16 cellular contexts compared by ENCODE assay signal in the genomic region with DNA sequence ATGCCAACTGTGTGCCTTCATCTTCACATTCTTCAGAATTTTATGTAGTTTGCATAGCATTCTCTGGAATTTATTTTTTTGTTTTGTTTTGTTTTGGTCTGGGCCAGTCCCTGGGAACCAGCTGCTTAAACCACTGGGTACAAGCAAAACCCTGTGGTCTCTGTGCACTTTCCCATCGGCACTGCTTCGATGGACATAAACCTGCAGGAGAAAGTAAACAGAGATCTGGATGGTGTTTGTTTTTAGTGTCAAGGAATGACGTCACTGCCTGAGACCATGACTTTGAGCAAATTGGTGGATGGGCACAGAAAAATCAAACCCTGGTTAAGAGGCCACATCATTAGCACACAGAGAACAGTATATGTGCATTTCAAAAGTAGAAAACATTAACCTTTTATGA.
A peak's percentile ranks its signal among the peaks of the same experiment; 100 is the strongest.
DNase-seq lines count a peak whose midpoint lies in the region; ATAC-seq and TF ChIP-seq lines count a peak whose summit lies in the region.
"Had no signal": no experiment of that assay in that cellular context is flagged by ENCODE, and none has a peak within 500 bp of the region (broad histone marks: within the 10 kb centered on the region; RNA-seq: fewer than 3 reads in every experiment).

No MANE protein-coding gene starts in this region.

- peak overlapping the region; percentile 17 for H2AFZ ChIP-seq in fibroblast of lung (ENCODE audit: low read length)
- H2AFZ ChIP-seq: neural progenitor cell had no signal

- H3K4me1 Mint-ChIP-seq in activated CD4-positive, alpha-beta T cell treated with anti-CD3 and anti-CD28 coated beads for 36 hours = no peaks in the 10 kb centered on the region
- H3K4me1 Mint-ChIP-seq: activated CD4-positive, alpha-beta memory T cell treated with anti-CD3 and anti-CD28 coated beads, Interleukin-2, amount 10 ng/mL, durations not matched to agents 7 days and 5 days; IgD-negative memory B cell; neural progenitor cell had no signal

- peaks cover 4% of the 10 kb centered on the region for H3K9me3 Mint-ChIP-seq in activated CD4-positive, alpha-beta T cell treated with anti-CD3 and anti-CD28 coated beads for 36 hours (ENCODE audit: low read depth)
- H3K9me3 Mint-ChIP-seq: activated CD4-positive, alpha-beta memory T cell treated with anti-CD3 and anti-CD28 coated beads, Interleukin-2, amount 10 ng/mL, durations not matched to agents 7 days and 5 days had no signal

- no peak for TF ChIP-seq POLR2A in prostate gland (IDR thresholded peaks at IDR 0.05)

- peaks cover 8% of the 10 kb centered on the region for H3K9me3 ChIP-seq in SJCRH30 (replicated peaks)
- H3K9me3 ChIP-seq in fibroblast of lung (ENCODE audit: control insufficient read depth, insufficient read depth, low read depth, low read length) = no peaks in the 10 kb centered on the region
- no peaks in the 10 kb centered on the region for H3K9me3 ChIP-seq in prostate gland

- H3K27ac ChIP-seq in SJCRH30 (peak overlapping the region; percentile 12; the same call in 1 of the 2 replicates), fibroblast of lung (ENCODE audit: insufficient read depth, low read length) (no peak overlapping the region), prostate gland (no peak overlapping the region)
- H3K27ac ChIP-seq: 22Rv1, neural progenitor cell had no signal

- intact Hi-C loops in prostate gland (cut with DNase I) = no loop called here
- intact Hi-C loops in activated CD4-positive, alpha-beta T cell treated with anti-CD3 and anti-CD28 coated beads for 36 hours (cut with DNase I, micrococcal nuclease) = loop anchor here (2.0 to 10.0 kb wide), 2 partner anchors 171 to 173 kb away; no protein-coding TSS in a partner anchor

- CTCF ChIA-PET in activated CD4-positive, alpha-beta T cell treated with anti-CD3 and anti-CD28 coated beads for 36 hours (lab: Charles Lee) = no interaction called here

- H4K20me1 ChIP-seq in fibroblast of lung (ENCODE audit: control insufficient read depth, extremely low read depth, insufficient read depth, low read length) = no peaks in the 10 kb centered on the region

- no peaks in the 10 kb centered on the region for H3K36me3 Mint-ChIP-seq in activated CD4-positive, alpha-beta T cell treated with anti-CD3 and anti-CD28 coated beads for 36 hours (ENCODE audit: low read depth)
- H3K36me3 Mint-ChIP-seq: neural progenitor cell had no signal

- no peak overlapping the region for H3K27ac Mint-ChIP-seq in activated CD4-positive, alpha-beta T cell treated with anti-CD3 and anti-CD28 coated beads for 36 hours
- H3K27ac Mint-ChIP-seq: activated CD4-positive, alpha-beta memory T cell treated with anti-CD3 and anti-CD28 coated beads, Interleukin-2, amount 10 ng/mL, durations not matched to agents 7 days and 5 days; neural progenitor cell had no signal

- H3K36me3 ChIP-seq in SJCRH30 = no peaks in the 10 kb centered on the region
- no peaks in the 10 kb centered on the region for H3K36me3 ChIP-seq in fibroblast of lung (ENCODE audit: control insufficient read depth, insufficient read depth, low read length)
- H3K36me3 ChIP-seq in prostate gland = no peaks in the 10 kb centered on the region
- H3K36me3 ChIP-seq: neural progenitor cell had no signal

- DNase-seq in DMS153 (lab: John Stamatoyannopoulos, UW) (peak; percentile 33), DMS153 treated with DMSO at 0.1 percent for 48 hours (lab: John Stamatoyannopoulos, UW; ENCODE audit: unreplicated experiment) (no peak), SJCRH30 (peak; percentile 57 to 66), fibroblast of lung (ENCODE audit: low read depth in 2 of 2) (peak; percentile 62 to 91), smooth muscle cell of the brain vasculature (ENCODE audit: low read depth, low spot score) (peak; percentile 94), prostate gland (ENCODE audit: low spot score) (no peak), NCI-H2171 treated with DMSO at 0.1 percent for 48 hours (lab: John Stamatoyannopoulos, UW) (no peak)
- DNase-seq in activated CD4-positive, alpha-beta T cell treated with anti-CD3 and anti-CD28 coated beads for 36 hours = no peak
- DNase-seq: activated CD4-positive, alpha-beta memory T cell treated with anti-CD3 and anti-CD28 coated beads, Interleukin-2, amount 10 ng/mL, durations not matched to agents 7 days and 5 days; activated naive CD4-positive, alpha-beta T cell treated with Interleukin-2 at 50 U/mL for 16 hours; left cardiac atrium; NCI-H1930; stimulated activated CD8-positive, alpha-beta memory T cell treated with anti-CD3 and anti-CD28 coated beads, Interleukin-4, amount 100 ng/mL, for 48 hours had no signal

- no peak for TF ChIP-seq CTCF in fibroblast of lung (conservative IDR thresholded peaks at IDR 0.05 in 1 of 2, IDR thresholded peaks at IDR 0.05 in 1 of 2; ENCODE audit: low read depth in 1 of 2, low read length in 2 of 2)
- no peak for TF ChIP-seq CTCF in prostate gland (IDR thresholded peaks at IDR 0.05)

- peaks cover 7% of the 10 kb centered on the region for H3K27me3 Mint-ChIP-seq in activated CD4-positive, alpha-beta T cell treated with anti-CD3 and anti-CD28 coated beads for 36 hours
- H3K27me3 Mint-ChIP-seq: IgD-negative memory B cell had no signal

- peaks cover 25% of the 10 kb centered on the region for H3K4me1 ChIP-seq in SJCRH30
- H3K4me1 ChIP-seq in fibroblast of lung (ENCODE audit: control insufficient read depth, extremely low read depth, insufficient read depth, low read length) = peaks cover 4% of the 10 kb centered on the region
- no peaks in the 10 kb centered on the region for H3K4me1 ChIP-seq in prostate gland (replicated peaks)
- H3K4me1 ChIP-seq: neural progenitor cell had no signal

- H3K27me3 ChIP-seq in SJCRH30 (no peaks in the 10 kb centered on the region), fibroblast of lung (ENCODE audit: control insufficient read depth, insufficient read depth, low read length) (no peaks in the 10 kb centered on the region), prostate gland (replicated peaks; ENCODE audit: insufficient read depth) (no peaks in the 10 kb centered on the region)
- H3K27me3 ChIP-seq: neural progenitor cell had no signal

- H3K4me2 ChIP-seq in fibroblast of lung (ENCODE audit: extremely low read depth, insufficient read depth, low read length) = peak overlapping the region; percentile 38
- H3K4me2 ChIP-seq: neural progenitor cell had no signal

- no peak overlapping the region for H3K4me3 Mint-ChIP-seq in activated CD4-positive, alpha-beta T cell treated with anti-CD3 and anti-CD28 coated beads for 36 hours
- H3K4me3 Mint-ChIP-seq: activated CD4-positive, alpha-beta memory T cell treated with anti-CD3 and anti-CD28 coated beads, Interleukin-2, amount 10 ng/mL, durations not matched to agents 7 days and 5 days; IgD-negative memory B cell; neural progenitor cell had no signal

- 31% methylated on average over 3 of the region's 3 CpGs for WGBS in prostate gland

- POLR2A ChIA-PET in activated CD4-positive, alpha-beta T cell treated with anti-CD3 and anti-CD28 coated beads for 36 hours (lab: Charles Lee) = no interaction called here

- H3K9ac ChIP-seq in fibroblast of lung (ENCODE audit: insufficient read depth, low read length) = no peak overlapping the region
- H3K9ac ChIP-seq: neural progenitor cell had no signal

- no peak for ATAC-seq in activated CD4-positive, alpha-beta T cell treated with anti-CD3 and anti-CD28 coated beads for 36 hours
- ATAC-seq: left cardiac atrium had no signal

- no peaks in the 10 kb centered on the region for H3K79me2 ChIP-seq in fibroblast of lung (ENCODE audit: control insufficient read depth, insufficient read depth, low read length)

- H3K4me3 ChIP-seq in SJCRH30 (no peak overlapping the region), fibroblast of lung (replicated peaks in 1 of 4; ENCODE audit: control extremely low read depth in 1 of 4, insufficient read depth in 1 of 4, low read depth in 3 of 4, low read length in 4 of 4) (no peak overlapping the region), prostate gland (no peak overlapping the region)
- H3K4me3 ChIP-seq: neural progenitor cell had no signal

Comparison
In these comparisons a context has a peak if more than half of its experiments do, and no peak if none do; other contexts are left out.
1. DNase-seq: peak in DMS153 (single experiment), SJCRH30 (2 of 2), fibroblast of lung (2 of 2) and smooth muscle cell of the brain vasculature (single experiment); none in DMS153 treated with DMSO at 0.1 percent for 48 hours (single experiment), prostate gland (single experiment), NCI-H2171 treated with DMSO at 0.1 percent for 48 hours (single experiment) and activated CD4-positive, alpha-beta T cell treated with anti-CD3 and anti-CD28 coated beads for 36 hours (single experiment).